ENCODE assay signal across 2 cellular contexts in genomic region chr21:39050839-39051560, GRCh38.
TF ChIP-seq lines count a peak whose summit lies in the region.

No MANE protein-coding gene starts in this region.

TF ChIP-seq in SK-N-SH, 30 proteins besides CTCF, POLR2A, EP300 and RAD21:
- TF ChIP-seq ZBTB33 (IDR thresholded peaks at IDR 0.05; ENCODE audit: borderline replicate concordance, low read depth) (no peak), FOXM1 (IDR thresholded peaks at IDR 0.05; ENCODE audit: low read depth) (no peak), RXRA (IDR thresholded peaks at IDR 0.05; ENCODE audit: borderline replicate concordance, low read depth) (no peak), USF1 (IDR thresholded peaks at IDR 0.05; ENCODE audit: borderline replicate concordance, low read depth) (no peak), FOXJ3 (CRISPR knock-in tag; IDR thresholded peaks at IDR 0.05) (no peak), RFX5 (IDR thresholded peaks at IDR 0.05; ENCODE audit: low read length) (no peak), TEAD4 (IDR thresholded peaks at IDR 0.05; ENCODE audit: borderline replicate concordance, insufficient read depth) (no peak), EZH2phosphoT487 (IDR thresholded peaks at IDR 0.05; ENCODE audit: borderline replicate concordance, low read depth) (no peak)
TF ChIP-seq in SK-N-SH: peak in this region for 0.

TF ChIP-seq in SK-N-SH treated with all-trans-retinoic acid at 6 μM for 48 hours, 23 proteins besides CTCF, POLR2A, EP300 and RAD21:
- TF ChIP-seq RARB (CRISPR knock-in tag; IDR thresholded peaks at IDR 0.05) (no peak), TSHZ2 (CRISPR knock-in tag; IDR thresholded peaks at IDR 0.05) (no peak), ZC3H10 (CRISPR knock-in tag; IDR thresholded peaks at IDR 0.05) (no peak), CREB5 (CRISPR knock-in tag; IDR thresholded peaks at IDR 0.05; ENCODE audit: low read depth) (no peak), PPARA (CRISPR knock-in tag; IDR thresholded peaks at IDR 0.05; ENCODE audit: borderline replicate concordance) (no peak), GLIS3 (CRISPR knock-in tag; IDR thresholded peaks at IDR 0.05) (no peak), ZFP3 (CRISPR knock-in tag; IDR thresholded peaks at IDR 0.05) (no peak), SNAI2 (CRISPR knock-in tag; IDR thresholded peaks at IDR 0.05) (no peak), TOX (CRISPR knock-in tag; IDR thresholded peaks at IDR 0.05; ENCODE audit: borderline replicate concordance) (no peak), BACH2 (CRISPR knock-in tag; IDR thresholded peaks at IDR 0.05; ENCODE audit: borderline replicate concordance) (no peak), ZFP30 (CRISPR knock-in tag; IDR thresholded peaks at IDR 0.05) (no peak), ZNF565 (CRISPR knock-in tag; conservative IDR thresholded peaks at IDR 0.05; ENCODE audit: low read depth) (no peak), CSRNP3 (CRISPR knock-in tag; IDR thresholded peaks at IDR 0.05) (no peak), ZNF8 (CRISPR knock-in tag; IDR thresholded peaks at IDR 0.05) (no peak), ZNF70 (CRISPR knock-in tag; IDR thresholded peaks at IDR 0.05) (no peak)
